ENCODE assay signal across 8 cellular contexts in the genomic region with DNA sequence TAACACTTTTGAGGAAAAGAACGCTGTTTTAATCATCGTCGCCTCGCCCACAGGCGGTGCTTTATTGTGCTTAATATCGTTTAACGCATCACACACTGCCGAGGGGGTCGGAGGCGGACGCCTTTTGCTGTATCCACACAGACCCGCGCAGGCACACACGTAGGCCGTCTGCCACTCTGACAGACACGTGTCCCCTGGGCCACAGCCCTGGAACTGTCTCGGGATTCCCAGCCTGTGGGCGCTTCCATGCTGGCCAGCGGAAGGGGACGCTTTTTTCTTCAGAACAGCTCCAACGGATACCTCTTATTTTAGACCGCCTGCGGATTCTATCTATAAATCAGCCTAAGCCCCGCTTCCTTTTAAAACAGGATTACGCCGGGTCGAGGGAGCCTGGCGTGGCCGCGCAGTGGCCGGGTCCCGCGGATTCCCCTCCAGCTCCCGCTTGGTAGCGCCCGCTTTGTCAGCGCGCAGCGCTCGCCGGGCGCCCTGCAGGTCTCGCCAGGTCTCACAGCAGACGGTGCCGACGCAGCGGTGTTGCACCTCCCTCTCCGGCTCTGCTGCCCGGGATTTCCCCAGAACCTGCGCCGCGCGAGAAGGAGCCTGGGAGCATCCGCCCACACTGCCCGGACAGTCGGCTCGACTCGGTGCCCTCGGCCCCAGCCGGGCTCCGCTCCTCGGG. TPM values are rescaled to one million over a fixed set of nuclear protein-coding genes. Genes with fewer than 3 reads are reported as not detected.
DNase-seq lines count a peak whose midpoint lies in the region; ATAC-seq and TF ChIP-seq lines count a peak whose summit lies in the region.

A gene with protein sequence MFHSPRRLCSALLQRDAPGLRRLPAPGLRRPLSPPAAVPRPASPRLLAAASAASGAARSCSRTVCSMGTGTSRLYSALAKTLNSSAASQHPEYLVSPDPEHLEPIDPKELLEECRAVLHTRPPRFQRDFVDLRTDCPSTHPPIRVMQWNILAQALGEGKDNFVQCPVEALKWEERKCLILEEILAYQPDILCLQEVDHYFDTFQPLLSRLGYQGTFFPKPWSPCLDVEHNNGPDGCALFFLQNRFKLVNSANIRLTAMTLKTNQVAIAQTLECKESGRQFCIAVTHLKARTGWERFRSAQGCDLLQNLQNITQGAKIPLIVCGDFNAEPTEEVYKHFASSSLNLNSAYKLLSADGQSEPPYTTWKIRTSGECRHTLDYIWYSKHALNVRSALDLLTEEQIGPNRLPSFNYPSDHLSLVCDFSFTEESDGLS (plus strand): TSS at position 513 of the 679 bp plus-strand sequence. CDS start 201 bp downstream, outside the sequence.

- TF ChIP-seq EP300 in transverse colon (IDR thresholded peaks at IDR 0.05; ENCODE audit: low read depth): no peak

- H4K12ac ChIP-seq in trophoblast cell (ENCODE audit: low read depth, low read length): peak within 1 kb of the TSS; percentile 80

- peaks cover 16% of the 10 kb centered on the region for H3K79me2 ChIP-seq in trophoblast cell (ENCODE audit: control insufficient read depth, insufficient read depth, low read length, poor library complexity)

- H3K9me3 ChIP-seq in adipocyte (ENCODE audit: control insufficient read depth, low read length) (no peaks in the 10 kb centered on the region), cardiac muscle cell (ENCODE audit: low read depth) (no peaks in the 10 kb centered on the region), trophoblast cell (ENCODE audit: insufficient read depth, low read depth, low read length) (no peaks in the 10 kb centered on the region), transverse colon (no peaks in the 10 kb centered on the region)

- peak; percentile 92 for ATAC-seq in HG02852 (IDR thresholded peaks at IDR 0.05; ENCODE audit: unreplicated experiment)

- peak; percentile 88 for TF ChIP-seq POLR2A in transverse colon (IDR thresholded peaks at IDR 0.05)

- DNase-seq in GM13976 (ENCODE audit: low spot score): peak; percentile 97
- peak; percentile 51 for DNase-seq in NCI-H1436 treated with DMSO at 0.1 percent for 48 hours (lab: John Stamatoyannopoulos, UW)
- DNase-seq in T follicular helper cell (ENCODE audit: low read depth): peak; percentile 89
- peak; percentile 93 for DNase-seq in adipocyte (ENCODE audit: low read depth)
- peak; percentile 91 to 94 for DNase-seq in cardiac muscle cell (ENCODE audit: low read depth in 1 of 2, low spot score in 1 of 2)
- peak; percentile 94 for DNase-seq in trophoblast cell
- DNase-seq in transverse colon: peak; percentile 92

- H3K23ac ChIP-seq in trophoblast cell (ENCODE audit: low read length): no peak within 1 kb of the TSS

- H3K9ac ChIP-seq in adipocyte (ENCODE audit: low read length) (peak within 1 kb of the TSS; percentile 91), trophoblast cell (ENCODE audit: low read length) (peak within 1 kb of the TSS; percentile 84)

- peaks cover 23% of the 10 kb centered on the region for H3K79me1 ChIP-seq in trophoblast cell (ENCODE audit: low read length)

- in situ Hi-C loops in GM13976 (cut with MboI; ENCODE audit: low sequenced_read_pairs, unreplicated experiment): no loop called here
- in situ Hi-C loops in transverse colon (cut with MboI; ENCODE audit: low pct_ligation_motif_present in 1 of 4, low pct_unique_long_range_greater_than_20kb in 1 of 4, low sequenced_read_pairs in 3 of 4): no loop called here

- H2BK12ac ChIP-seq in trophoblast cell (ENCODE audit: low read length): peak within 1 kb of the TSS; percentile 95

- intact Hi-C loops in transverse colon (cut with DNase I; ENCODE audit: low total_unique reads): no loop called here

- H2BK5ac ChIP-seq in trophoblast cell (ENCODE audit: low read depth, low read length, poor library complexity): peak within 1 kb of the TSS; percentile 91

- H3K18ac ChIP-seq in trophoblast cell (ENCODE audit: low read length): peak within 1 kb of the TSS; percentile 94

- no peak within 1 kb of the TSS for H2AK5ac ChIP-seq in trophoblast cell (ENCODE audit: low read length)

- peak within 1 kb of the TSS; percentile 86 for H4K8ac ChIP-seq in trophoblast cell (ENCODE audit: low read depth, low read length)

- H3K36me3 ChIP-seq in adipocyte (ENCODE audit: control insufficient read depth, insufficient read depth, low read length, severe bottlenecking) (no peaks in the 10 kb centered on the region), cardiac muscle cell (no peaks in the 10 kb centered on the region), trophoblast cell (ENCODE audit: control insufficient read depth in 1 of 2, insufficient read depth in 2 of 2, low read length in 2 of 2) (peaks cover 0 to 3% of the 10 kb centered on the region in 2 experiments), transverse colon (no peaks in the 10 kb centered on the region)

- H3K27ac ChIP-seq in cardiac muscle cell (peak within 1 kb of the TSS; percentile 100), trophoblast cell (ENCODE audit: low read depth, low read length) (peak within 1 kb of the TSS; percentile 95), transverse colon (peak within 1 kb of the TSS; percentile 89 to 92 (median 91))

- peak within 1 kb of the TSS; percentile 94 for H2BK120ac ChIP-seq in trophoblast cell (ENCODE audit: insufficient read depth, low read length, poor library complexity)

- peak within 1 kb of the TSS; percentile 92 for H3K4ac ChIP-seq in trophoblast cell (ENCODE audit: low read depth, low read length)

- H2AFZ ChIP-seq in trophoblast cell (ENCODE audit: insufficient read depth, low read length, poor library complexity): peak within 1 kb of the TSS; percentile 81

- no peaks in the 10 kb centered on the region for H3K27me3 ChIP-seq in adipocyte (replicated peaks; ENCODE audit: control insufficient read depth, insufficient read depth, low read length)
- H3K27me3 ChIP-seq in cardiac muscle cell: no peaks in the 10 kb centered on the region
- no peaks in the 10 kb centered on the region for H3K27me3 ChIP-seq in trophoblast cell (ENCODE audit: insufficient read depth, low read length)
- H3K27me3 ChIP-seq in transverse colon: no peaks in the 10 kb centered on the region

- peak within 1 kb of the TSS; percentile 93 for H3K14ac ChIP-seq in trophoblast cell (ENCODE audit: low read length)

- no CpG with 5 or more reads among the region's 62 CpGs for WGBS in trophoblast cell (ENCODE audit: extremely low coverage, insufficient coverage, insufficient read length)
- WGBS in transverse colon (ENCODE audit: low coverage in 1 of 2), 2 donors: 0% methylated on average over 4 to 34 of the region's 62 CpGs

- H3K4me3 ChIP-seq in adipocyte (ENCODE audit: low read length) (peak within 1 kb of the TSS; percentile 97), cardiac muscle cell (peak within 1 kb of the TSS; percentile 72), trophoblast cell (ENCODE audit: low read depth, low read length) (peak within 1 kb of the TSS; percentile 93), transverse colon (peak within 1 kb of the TSS; percentile 35 to 87 (median 76))

- TF ChIP-seq CTCF in GM13976 (IDR thresholded peaks at IDR 0.05; ENCODE audit: borderline replicate concordance, control extremely low read depth, extremely low read depth, insufficient read depth, missing control alignments) (no peak), cardiac muscle cell (IDR thresholded peaks at IDR 0.05; ENCODE audit: low read depth, low read length) (no peak), transverse colon (IDR thresholded peaks at IDR 0.05) (peak in 4 of 5 experiments; percentile 11 to 63 (median 38))

- peak within 1 kb of the TSS; percentile 62 for H3K4me2 ChIP-seq in trophoblast cell (ENCODE audit: low read length)

- peaks cover 41% of the 10 kb centered on the region for H3K4me1 ChIP-seq in adipocyte (ENCODE audit: control insufficient read depth, insufficient read depth, low read length)
- H3K4me1 ChIP-seq in cardiac muscle cell (ENCODE audit: low read depth): peaks cover 13% of the 10 kb centered on the region
- peaks cover 10 to 13% of the 10 kb centered on the region in 2 experiments for H3K4me1 ChIP-seq in trophoblast cell (ENCODE audit: control insufficient read depth in 1 of 2, insufficient read depth in 2 of 2, low read length in 2 of 2)
- peaks cover 0 to 63% (median 15%) of the 10 kb centered on the region in 4 donors for H3K4me1 ChIP-seq in transverse colon

- H4K91ac ChIP-seq in trophoblast cell (ENCODE audit: low read depth, low read length): peak within 1 kb of the TSS; percentile 93

RNA-seq across cellular contexts. Expression of the gene that starts here (rescaled TPM):
- total RNA-seq in cardiac muscle cell: 11.1 and 12.6 TPM in 2 replicates
- 2.5 and 4.7 TPM in 2 replicates for polyA plus RNA-seq in cardiac muscle cell
- 26.0 and 26.1 TPM in 2 replicates for polyA plus RNA-seq in trophoblast cell (2013)
- total RNA-seq in transverse colon: 10 to 100 TPM in 3 of 4 donors, 1 to 10 TPM in 1; 1.4 to 33.7 (median 15.0) TPM

Comparison
In these comparisons a context has a peak if more than half of its experiments do, and no peak if none do; other contexts are left out.
1. Peak in every context shown above with its lines: DNase-seq, ATAC-seq, H3K4me3 ChIP-seq and H3K27ac ChIP-seq.
2. CTCF ChIP-seq: peak in transverse colon (4 of 5); none in GM13976 (single experiment) and cardiac muscle cell (single experiment).